21 cellular contexts compared by ENCODE assay signal in genomic region chr7:12814797-12815196, GRCh38.
"Had no signal": no experiment of that assay in that cellular context is flagged by ENCODE, and none has a peak within 500 bp of the region (broad histone marks: within the 10 kb centered on the region; RNA-seq: fewer than 3 reads in every experiment).

No MANE protein-coding gene starts in this region.

- H3K27me3 Mint-ChIP-seq: activated CD4-positive, alpha-beta T cell treated with anti-CD3 and anti-CD28 coated beads for 36 hours had no signal

- H3K4me1 Mint-ChIP-seq: activated CD4-positive, alpha-beta T cell treated with anti-CD3 and anti-CD28 coated beads for 36 hours; activated naive CD8-positive, alpha-beta T cell treated with anti-CD3 and anti-CD28 coated beads for 36 hours; memory B cell had no signal

- H3K9me3 ChIP-seq: gastroesophageal sphincter, prostate gland, right atrium auricular region had no signal

- H3K36me3 ChIP-seq: gastroesophageal sphincter, heart left ventricle, prostate gland, right atrium auricular region had no signal

- ATAC-seq: activated CD4-positive, alpha-beta T cell treated with anti-CD3 and anti-CD28 coated beads for 36 hours; effector memory CD8-positive, alpha-beta T cell; gastroesophageal sphincter; heart left ventricle; left ventricle myocardium superior; WTC11 had no signal

- H3K9me3 Mint-ChIP-seq: activated naive CD8-positive, alpha-beta T cell treated with anti-CD3 and anti-CD28 coated beads for 36 hours; activated T-helper 1 cell treated with anti-CD3 and anti-CD28 coated beads, Interleukin-12 subunit alpha, Interleukin-12 subunit beta, Interleukin-2, Interleukin-4 antibody, amounts not matched to agents 30 ng/mL and 10 ng/mL and 1 ng/mL, durations not matched to agents 14 hours and 24 hours and 36 hours; effector memory CD8-positive, alpha-beta T cell; memory B cell had no signal

- H3K27ac ChIP-seq: gastroesophageal sphincter, heart left ventricle, prostate gland, right atrium auricular region had no signal

- H3K36me3 Mint-ChIP-seq: activated naive CD8-positive, alpha-beta T cell treated with anti-CD3 and anti-CD28 coated beads for 36 hours; memory B cell had no signal

- H3K27ac Mint-ChIP-seq: activated CD4-positive, alpha-beta T cell treated with anti-CD3 and anti-CD28 coated beads for 36 hours; activated naive CD8-positive, alpha-beta T cell treated with anti-CD3 and anti-CD28 coated beads for 36 hours; activated T-helper 1 cell treated with anti-CD3 and anti-CD28 coated beads, Interleukin-12 subunit alpha, Interleukin-12 subunit beta, Interleukin-2, Interleukin-4 antibody, amounts not matched to agents 30 ng/mL and 10 ng/mL and 1 ng/mL, durations not matched to agents 14 hours and 24 hours and 36 hours; effector memory CD8-positive, alpha-beta T cell; memory B cell; stimulated activated naive CD8-positive, alpha-beta T cell treated with anti-CD3 and anti-CD28 coated beads, Interleukin-15, Interleukin-2, amounts not matched to agents 100 ng/mL and 50 ng/mL, for 24 hours; WTC11 had no signal

- H3K27me3 ChIP-seq: gastroesophageal sphincter, heart left ventricle, right atrium auricular region had no signal

- H3K4me1 ChIP-seq: gastroesophageal sphincter, heart left ventricle, prostate gland, right atrium auricular region had no signal

- DNase-seq: activated CD4-positive, alpha-beta T cell treated with anti-CD3 and anti-CD28 coated beads for 36 hours; activated CD4-positive, alpha-beta T cell treated with anti-CD3 and anti-CD28 coated beads, Interleukin-2, amount 50 U/mL, for 48 hours; activated naive CD4-positive, alpha-beta T cell; activated naive CD8-positive, alpha-beta T cell treated with anti-CD3 and anti-CD28 coated beads for 36 hours; activated T-cell treated with anti-CD3 and anti-CD28 coated beads for 4 hours; amniotic stem cell; effector memory CD8-positive, alpha-beta T cell; heart left ventricle; left ventricle myocardium superior; stimulated activated CD4-positive, alpha-beta T cell treated with anti-CD3 and anti-CD28 coated beads, Interleukin-15, amount 100 ng/mL, for 24 hours; stimulated activated CD4-positive, alpha-beta T cell treated with anti-CD3 and anti-CD28 coated beads, Interleukin-2, amount 100 ng/mL, for 48 hours; trophoblast cell had no signal

- H3K4me3 ChIP-seq: gastroesophageal sphincter, heart left ventricle, prostate gland, right atrium auricular region, skin epidermis had no signal

- H3K4me3 Mint-ChIP-seq: activated CD4-positive, alpha-beta T cell treated with anti-CD3 and anti-CD28 coated beads for 36 hours; activated naive CD8-positive, alpha-beta T cell treated with anti-CD3 and anti-CD28 coated beads for 36 hours; activated T-helper 1 cell treated with anti-CD3 and anti-CD28 coated beads, Interleukin-12 subunit alpha, Interleukin-12 subunit beta, Interleukin-2, Interleukin-4 antibody, amounts not matched to agents 30 ng/mL and 10 ng/mL and 1 ng/mL, durations not matched to agents 14 hours and 24 hours and 36 hours; effector memory CD8-positive, alpha-beta T cell; memory B cell; neural crest cell; stimulated activated naive CD8-positive, alpha-beta T cell treated with anti-CD3 and anti-CD28 coated beads, Interleukin-15, Interleukin-2, amounts not matched to agents 100 ng/mL and 50 ng/mL, for 24 hours; WTC11 had no signal
